Comparison of ENCODE assay signal across 9 cellular contexts in the genomic region with DNA sequence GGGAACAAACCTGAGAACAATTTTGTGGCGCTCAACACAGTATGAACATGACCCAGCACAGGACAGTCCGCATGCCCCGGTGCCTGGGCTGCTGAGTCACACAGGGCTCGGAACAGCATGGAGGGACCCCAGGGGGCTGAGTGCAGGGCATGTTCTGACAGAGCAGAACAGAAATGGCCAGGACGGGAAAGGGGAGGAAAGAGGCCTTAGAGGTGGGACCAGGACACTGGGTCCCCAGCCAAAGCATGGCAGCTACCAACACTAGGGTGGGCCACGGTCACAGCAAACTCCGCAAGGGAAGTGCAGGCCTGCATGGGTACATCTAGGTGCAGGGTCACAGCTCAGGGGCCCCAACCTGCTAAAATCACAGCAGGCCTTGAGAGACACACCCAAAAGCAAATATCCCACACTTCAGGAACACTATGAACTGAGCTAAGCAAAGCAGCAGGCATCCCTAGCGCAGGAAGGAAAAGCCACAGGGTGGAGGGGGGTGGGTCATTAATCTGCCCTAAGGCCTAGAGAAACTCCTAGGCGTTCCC. TPM values are rescaled to one million over a fixed set of nuclear protein-coding genes. Genes with fewer than 3 reads are reported as not detected.
DNase-seq lines count a peak whose midpoint lies in the region; TF ChIP-seq lines count a peak whose summit lies in the region.
"Had no signal": no experiment of that assay in that cellular context is flagged by ENCODE, and none has a peak within 500 bp of the region (broad histone marks: within the 10 kb centered on the region; RNA-seq: fewer than 3 reads in every experiment).

No MANE protein-coding gene starts in this region.

- no peaks in the 10 kb centered on the region for H4K20me1 ChIP-seq in neural cell (ENCODE audit: insufficient read depth)

- H3K4me3 ChIP-seq in LNCaP clone FGC (ENCODE audit: low read depth, low read length), result peak overlapping the region; percentile 87
- H3K4me3 ChIP-seq in cardiac fibroblast (replicated peaks in 1 of 2; ENCODE audit: low read depth in 2 of 2, low read length in 2 of 2), result peak overlapping the region; percentile 15 to 80
- peak overlapping the region; percentile 95 for H3K4me3 ChIP-seq in neural cell (ENCODE audit: low read length)

- H3K27me3 ChIP-seq in neural cell (ENCODE audit: insufficient read depth, low read depth, low read length), result peaks cover 20% of the 10 kb centered on the region

- no peak overlapping the region for H3K9ac ChIP-seq in neural cell (ENCODE audit: low read length)

- H3K9me3 Mint-ChIP-seq in Calu3 (ENCODE audit: low read depth, unreplicated experiment), result no peaks in the 10 kb centered on the region

- intact Hi-C loops in Calu3 (cut with micrococcal nuclease; ENCODE audit: unreplicated experiment), result no loop called here

- TF ChIP-seq RAD21 in neural cell (conservative IDR thresholded peaks at IDR 0.05), result no peak

- no peak overlapping the region for H3K27ac Mint-ChIP-seq in Calu3 (ENCODE audit: unreplicated experiment)

- H3F3A ChIP-seq in neural cell (ENCODE audit: insufficient read depth, low read length, poor library complexity, severe bottlenecking), result peaks cover 3% of the 10 kb centered on the region

- H3K36me3 ChIP-seq in neural cell (ENCODE audit: insufficient read depth, low read length), result no peaks in the 10 kb centered on the region

- no peak overlapping the region for H3K27ac ChIP-seq in neural cell (ENCODE audit: low read length)
- H3K27ac ChIP-seq: psoas muscle had no signal

- H2AFZ ChIP-seq in neural cell (ENCODE audit: low read depth, low read length), result no peak overlapping the region

- TF ChIP-seq CTCF in Calu3 (IDR thresholded peaks at IDR 0.05; ENCODE audit: unreplicated experiment), result no peak
- TF ChIP-seq CTCF in LNCaP clone FGC (IDR thresholded peaks at IDR 0.05; ENCODE audit: control insufficient read depth, extremely low read depth, insufficient read depth), result no peak
- TF ChIP-seq CTCF in cardiac fibroblast (IDR thresholded peaks at IDR 0.05; ENCODE audit: low read depth, low read length), result no peak
- no peak for TF ChIP-seq CTCF in neural cell (IDR thresholded peaks at IDR 0.05; ENCODE audit: poor library complexity, severe bottlenecking)

- peak overlapping the region; percentile 80 for H3K4me2 ChIP-seq in neural cell (ENCODE audit: low read length)

- H3K9me2 ChIP-seq in neural cell (ENCODE audit: insufficient read depth, low read length), result no peaks in the 10 kb centered on the region

- H3K9me3 ChIP-seq in neural cell (ENCODE audit: low read length), result no peaks in the 10 kb centered on the region
- H3K9me3 ChIP-seq: psoas muscle had no signal

- BruUV-seq in Calu3 (replicated peaks; lab: Mats Ljungman, UMichigan), result no TSS peak

- no peaks in the 10 kb centered on the region for H3K27me3 Mint-ChIP-seq in Calu3 (ENCODE audit: unreplicated experiment)

- peaks cover 6% of the 10 kb centered on the region for H3K4me1 Mint-ChIP-seq in Calu3 (ENCODE audit: low read depth, unreplicated experiment)

- H3K79me2 ChIP-seq in neural cell (replicated peaks; ENCODE audit: insufficient read depth, low read length), result peaks cover 6% of the 10 kb centered on the region

- DNase-seq in Calu3 (no peak), LNCaP clone FGC (ENCODE audit: low read depth) (no peak), cardiac fibroblast (ENCODE audit: low read depth in 2 of 2) (no peak), kidney glomerular epithelial cell (lab: John Stamatoyannopoulos, UW) (no peak), SIG-M5 (lab: John Stamatoyannopoulos, UW) (no peak), occipital lobe (lab: John Stamatoyannopoulos, UW) (no peak)
- DNase-seq: NCI-H446, psoas muscle had no signal

- peak overlapping the region; percentile 76 for H3K4me3 Mint-ChIP-seq in Calu3 (ENCODE audit: low read depth, unreplicated experiment)

- CTCF ChIA-PET in Calu3 (lab: Charles Lee), result interaction anchor here (0.7 to 1.1 kb wide), 2 partner anchors 14 to 75 kb away, joined by 4 to 5 read pairs; no protein-coding TSS in a partner anchor

- H3K36me3 Mint-ChIP-seq in Calu3 (ENCODE audit: insufficient read depth, unreplicated experiment), result peaks cover 34% of the 10 kb centered on the region

- TF ChIP-seq EP300 in neural cell (conservative IDR thresholded peaks at IDR 0.05; ENCODE audit: poor library complexity, severe bottlenecking), result no peak

TF ChIP-seq in neural cell, 6 proteins besides CTCF, POLR2A, EP300 and RAD21:
- TF ChIP-seq SMC3 (conservative IDR thresholded peaks at IDR 0.05; ENCODE audit: poor library complexity), result no peak
- TF ChIP-seq POLR2AphosphoS5 (IDR thresholded peaks at IDR 0.05), result no peak
- no peak for TF ChIP-seq TAF1 (IDR thresholded peaks at IDR 0.05; ENCODE audit: low read depth)
- TF ChIP-seq EZH2 (IDR thresholded peaks at IDR 0.05; ENCODE audit: borderline replicate concordance, insufficient read depth, low read length, poor library complexity, severe bottlenecking), result no peak
- no peak for TF ChIP-seq MXI1 (conservative IDR thresholded peaks at IDR 0.05; ENCODE audit: poor library complexity, severe bottlenecking)
- TF ChIP-seq, protein P1, sequence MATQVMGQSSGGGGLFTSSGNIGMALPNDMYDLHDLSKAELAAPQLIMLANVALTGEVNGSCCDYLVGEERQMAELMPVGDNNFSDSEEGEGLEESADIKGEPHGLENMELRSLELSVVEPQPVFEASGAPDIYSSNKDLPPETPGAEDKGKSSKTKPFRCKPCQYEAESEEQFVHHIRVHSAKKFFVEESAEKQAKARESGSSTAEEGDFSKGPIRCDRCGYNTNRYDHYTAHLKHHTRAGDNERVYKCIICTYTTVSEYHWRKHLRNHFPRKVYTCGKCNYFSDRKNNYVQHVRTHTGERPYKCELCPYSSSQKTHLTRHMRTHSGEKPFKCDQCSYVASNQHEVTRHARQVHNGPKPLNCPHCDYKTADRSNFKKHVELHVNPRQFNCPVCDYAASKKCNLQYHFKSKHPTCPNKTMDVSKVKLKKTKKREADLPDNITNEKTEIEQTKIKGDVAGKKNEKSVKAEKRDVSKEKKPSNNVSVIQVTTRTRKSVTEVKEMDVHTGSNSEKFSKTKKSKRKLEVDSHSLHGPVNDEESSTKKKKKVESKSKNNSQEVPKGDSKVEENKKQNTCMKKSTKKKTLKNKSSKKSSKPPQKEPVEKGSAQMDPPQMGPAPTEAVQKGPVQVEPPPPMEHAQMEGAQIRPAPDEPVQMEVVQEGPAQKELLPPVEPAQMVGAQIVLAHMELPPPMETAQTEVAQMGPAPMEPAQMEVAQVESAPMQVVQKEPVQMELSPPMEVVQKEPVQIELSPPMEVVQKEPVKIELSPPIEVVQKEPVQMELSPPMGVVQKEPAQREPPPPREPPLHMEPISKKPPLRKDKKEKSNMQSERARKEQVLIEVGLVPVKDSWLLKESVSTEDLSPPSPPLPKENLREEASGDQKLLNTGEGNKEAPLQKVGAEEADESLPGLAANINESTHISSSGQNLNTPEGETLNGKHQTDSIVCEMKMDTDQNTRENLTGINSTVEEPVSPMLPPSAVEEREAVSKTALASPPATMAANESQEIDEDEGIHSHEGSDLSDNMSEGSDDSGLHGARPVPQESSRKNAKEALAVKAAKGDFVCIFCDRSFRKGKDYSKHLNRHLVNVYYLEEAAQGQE (IDR thresholded peaks at IDR 0.05; ENCODE audit: borderline replicate concordance), result no peak

RNA-seq across cellular contexts. Expression of a gene that starts 5.6 kb away (rescaled TPM):
- total RNA-seq in Calu3 (2022) (57.1 and 57.3 TPM in 2 replicates), occipital lobe (27.0 TPM)
- 49.5 and 49.7 TPM in 2 replicates for polyA plus RNA-seq in neural cell
- polyA minus RNA-seq in neural cell, result 37.3 and 38.7 TPM in 2 replicates

RNA-seq across cellular contexts. Expression of a gene that starts 42.7 kb away (rescaled TPM):
- 0.15 TPM in 1 of 2 replicates, not detected in the other for total RNA-seq in Calu3 (2022)
- polyA plus RNA-seq in neural cell, result 32.5 and 34.4 TPM in 2 replicates
- 17.2 and 22.4 TPM in 2 replicates for polyA minus RNA-seq in neural cell
- 2.7 TPM for total RNA-seq in occipital lobe

RNA-seq across cellular contexts. Expression of a gene that starts 51.5 kb away (rescaled TPM):
- total RNA-seq in Calu3 (2022) (14.5 and 17.4 TPM in 2 replicates), occipital lobe (27.5 TPM)
- polyA plus RNA-seq in neural cell, result 16.6 and 26.0 TPM in 2 replicates
- 26.4 and 27.3 TPM in 2 replicates for polyA minus RNA-seq in neural cell
